9 cellular contexts compared by ENCODE assay signal in the genomic region with DNA sequence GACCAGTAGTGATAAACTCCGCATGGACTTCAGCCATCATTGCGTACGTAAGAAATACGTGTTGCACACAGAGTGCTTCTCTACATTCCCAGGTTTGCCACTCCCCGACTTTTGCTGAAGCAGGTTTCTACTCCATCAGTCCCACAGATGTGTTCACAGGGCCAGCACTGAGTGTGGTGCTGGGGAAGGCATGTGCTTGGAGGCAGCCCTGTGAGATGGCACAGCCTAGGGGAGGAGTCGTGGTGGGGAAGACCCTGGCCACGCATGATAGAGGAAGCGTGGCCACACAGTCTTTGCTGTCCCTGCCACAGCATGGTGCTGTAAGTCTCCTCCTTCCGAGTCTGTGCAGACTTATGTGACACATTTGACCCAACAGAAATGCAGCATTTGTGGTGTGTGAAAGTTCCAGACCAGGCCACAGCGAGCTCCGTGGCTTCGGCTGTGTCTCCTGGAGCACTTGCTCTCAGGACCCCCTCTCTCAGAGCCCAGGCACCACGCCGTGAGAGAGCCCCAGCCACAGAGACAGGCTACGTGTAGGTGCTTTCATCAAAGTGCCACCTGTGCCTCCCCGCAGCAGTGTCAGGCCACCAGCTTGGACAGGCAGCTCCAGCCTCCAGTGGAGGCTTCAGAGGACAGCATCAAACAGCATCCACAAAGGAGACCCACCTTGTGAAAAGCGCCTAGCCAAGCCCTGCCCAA.
DNase-seq lines count a peak whose midpoint lies in the region; ATAC-seq and TF ChIP-seq lines count a peak whose summit lies in the region.
"Had no signal": no experiment of that assay in that cellular context is flagged by ENCODE, and none has a peak within 500 bp of the region (broad histone marks: within the 10 kb centered on the region; RNA-seq: fewer than 3 reads in every experiment).

No MANE protein-coding gene starts in this region.

- intact Hi-C loops in activated B cell treated with CpG ODN at 0.5 μM for 24 hours (cut with micrococcal nuclease): loop anchor here (1.0 to 5.0 kb wide), 6 partner anchors 13 to 258 kb away; a partner anchor contains a TSS

- POLR2A ChIA-PET in activated B cell treated with CpG ODN at 0.5 μM for 24 hours (lab: Charles Lee): interaction anchor here (0.9 to 2.3 kb wide), 5 partner anchors 11 to 44 kb away, joined by 3 to 12 read pairs (median 5); no protein-coding TSS in a partner anchor

- TF ChIP-seq CTCF in activated B cell treated with CpG ODN at 0.5 μM for 24 hours (IDR thresholded peaks at IDR 0.05): no peak

- H3K27ac Mint-ChIP-seq in activated B cell treated with CpG ODN at 0.5 μM for 24 hours: peak overlapping the region; percentile 65
- H3K27ac Mint-ChIP-seq in memory B cell: peak overlapping the region; percentile 90

- H3K9me3 Mint-ChIP-seq in activated B cell treated with CpG ODN at 0.5 μM for 24 hours (no peaks in the 10 kb centered on the region), memory B cell (no peaks in the 10 kb centered on the region)

- H3K4me1 Mint-ChIP-seq in activated B cell treated with CpG ODN at 0.5 μM for 24 hours (peaks cover 37% of the 10 kb centered on the region), memory B cell (peaks cover 34% of the 10 kb centered on the region)

- peak; percentile 59 for DNase-seq in stimulated activated CD4-positive, alpha-beta T cell treated with anti-CD3 and anti-CD28 coated beads, Interleukin-1b, Interleukin-23, amount 100 ng/mL, for 48 hours
- no peak for DNase-seq in stimulated activated CD4-positive, alpha-beta T cell treated with anti-CD3 and anti-CD28 coated beads, Interleukin-2, amount 100 ng/mL, for 48 hours
- DNase-seq in activated B cell treated with CpG ODN at 0.5 μM for 24 hours (peak; percentile 45), memory B cell (ENCODE audit: low spot score in 2 of 2) (peak; percentile 56 to 67), NCI-H748 (lab: John Stamatoyannopoulos, UW; ENCODE audit: unreplicated experiment) (no peak), HT-29 (ENCODE audit: low spot score) (no peak)
- DNase-seq: NCI-H774 had no signal

- ATAC-seq in activated B cell treated with CpG ODN at 0.5 μM for 24 hours (ENCODE audit: low read depth): peak; percentile 95
- ATAC-seq in memory B cell (ENCODE audit: low read depth): peak; percentile 97
- no peak for ATAC-seq in HG03521 (IDR thresholded peaks at IDR 0.05; ENCODE audit: unreplicated experiment)
- ATAC-seq in HG02870 (IDR thresholded peaks at IDR 0.05; ENCODE audit: unreplicated experiment): no peak

- CTCF ChIA-PET in activated B cell treated with CpG ODN at 0.5 μM for 24 hours (lab: Charles Lee): interaction anchor here (1.4 kb wide), 1 partner anchor 92 kb away, joined by 4 read pairs; no protein-coding TSS in a partner anchor

- H3K4me3 Mint-ChIP-seq in activated B cell treated with CpG ODN at 0.5 μM for 24 hours (peak overlapping the region; percentile 50), memory B cell (peak overlapping the region; percentile 30)

- no peaks in the 10 kb centered on the region for H3K36me3 Mint-ChIP-seq in activated B cell treated with CpG ODN at 0.5 μM for 24 hours (ENCODE audit: low read depth)
- no peaks in the 10 kb centered on the region for H3K36me3 Mint-ChIP-seq in memory B cell

- no peaks in the 10 kb centered on the region for H3K27me3 Mint-ChIP-seq in activated B cell treated with CpG ODN at 0.5 μM for 24 hours
- no peaks in the 10 kb centered on the region for H3K27me3 Mint-ChIP-seq in memory B cell

Comparison
In these comparisons a context has a peak if more than half of its experiments do, and no peak if none do; other contexts are left out.
1. DNase-seq: peak in stimulated activated CD4-positive, alpha-beta T cell treated with anti-CD3 and anti-CD28 coated beads, Interleukin-1b, Interleukin-23, amount 100 ng/mL, for 48 hours (single experiment), activated B cell treated with CpG ODN at 0.5 μM for 24 hours (single experiment) and memory B cell (2 of 2); none in stimulated activated CD4-positive, alpha-beta T cell treated with anti-CD3 and anti-CD28 coated beads, Interleukin-2, amount 100 ng/mL, for 48 hours (0 of 2), NCI-H748 (single experiment) and HT-29 (single experiment).
2. ATAC-seq: peak in activated B cell treated with CpG ODN at 0.5 μM for 24 hours (single experiment) and memory B cell (single experiment); none in HG03521 (single experiment) and HG02870 (single experiment).